In the genomic region with DNA sequence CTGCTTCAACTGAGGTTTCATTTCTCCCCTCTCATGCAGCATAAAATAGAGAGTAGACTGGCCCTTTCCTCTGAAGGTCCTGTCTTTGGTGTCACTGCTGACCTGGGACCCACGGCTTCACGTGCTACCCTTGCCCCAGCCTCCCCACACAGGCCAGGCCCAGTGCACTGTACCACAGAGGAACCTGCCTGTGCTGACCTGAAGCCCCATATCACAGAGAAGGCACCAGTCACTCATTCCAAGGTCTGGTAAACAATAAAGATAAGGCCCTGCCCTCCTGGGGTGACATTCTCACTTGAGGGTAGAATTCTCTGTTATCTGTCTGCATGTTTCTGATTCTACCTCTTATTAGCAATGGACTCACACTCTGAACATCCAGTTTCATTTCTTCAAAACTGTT, we compare ENCODE assay signal across 1 cellular context.
TF ChIP-seq lines count a peak whose summit lies in the region.

No MANE protein-coding gene starts in this region.

TF ChIP-seq in HepG2, 621 proteins besides CTCF, POLR2A, EP300 and RAD21 (continued from another document):
- TF ChIP-seq, protein P1, sequence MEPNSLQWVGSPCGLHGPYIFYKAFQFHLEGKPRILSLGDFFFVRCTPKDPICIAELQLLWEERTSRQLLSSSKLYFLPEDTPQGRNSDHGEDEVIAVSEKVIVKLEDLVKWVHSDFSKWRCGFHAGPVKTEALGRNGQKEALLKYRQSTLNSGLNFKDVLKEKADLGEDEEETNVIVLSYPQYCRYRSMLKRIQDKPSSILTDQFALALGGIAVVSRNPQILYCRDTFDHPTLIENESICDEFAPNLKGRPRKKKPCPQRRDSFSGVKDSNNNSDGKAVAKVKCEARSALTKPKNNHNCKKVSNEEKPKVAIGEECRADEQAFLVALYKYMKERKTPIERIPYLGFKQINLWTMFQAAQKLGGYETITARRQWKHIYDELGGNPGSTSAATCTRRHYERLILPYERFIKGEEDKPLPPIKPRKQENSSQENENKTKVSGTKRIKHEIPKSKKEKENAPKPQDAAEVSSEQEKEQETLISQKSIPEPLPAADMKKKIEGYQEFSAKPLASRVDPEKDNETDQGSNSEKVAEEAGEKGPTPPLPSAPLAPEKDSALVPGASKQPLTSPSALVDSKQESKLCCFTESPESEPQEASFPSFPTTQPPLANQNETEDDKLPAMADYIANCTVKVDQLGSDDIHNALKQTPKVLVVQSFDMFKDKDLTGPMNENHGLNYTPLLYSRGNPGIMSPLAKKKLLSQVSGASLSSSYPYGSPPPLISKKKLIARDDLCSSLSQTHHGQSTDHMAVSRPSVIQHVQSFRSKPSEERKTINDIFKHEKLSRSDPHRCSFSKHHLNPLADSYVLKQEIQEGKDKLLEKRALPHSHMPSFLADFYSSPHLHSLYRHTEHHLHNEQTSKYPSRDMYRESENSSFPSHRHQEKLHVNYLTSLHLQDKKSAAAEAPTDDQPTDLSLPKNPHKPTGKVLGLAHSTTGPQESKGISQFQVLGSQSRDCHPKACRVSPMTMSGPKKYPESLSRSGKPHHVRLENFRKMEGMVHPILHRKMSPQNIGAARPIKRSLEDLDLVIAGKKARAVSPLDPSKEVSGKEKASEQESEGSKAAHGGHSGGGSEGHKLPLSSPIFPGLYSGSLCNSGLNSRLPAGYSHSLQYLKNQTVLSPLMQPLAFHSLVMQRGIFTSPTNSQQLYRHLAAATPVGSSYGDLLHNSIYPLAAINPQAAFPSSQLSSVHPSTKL (CRISPR knock-in tag; IDR thresholded peaks at IDR 0.05) = peak; percentile 65; the same call in 1 of the 2 replicates
- TF ChIP-seq SOX13 (IDR thresholded peaks at IDR 0.05) (no peak), SOX13 (CRISPR knock-in tag; conservative IDR thresholded peaks at IDR 0.05 in 1 of 2, IDR thresholded peaks at IDR 0.05 in 1 of 2) (peak in 1 of 2 experiments; percentile 73; a peak in 2 of 4 replicates), SOX5 (CRISPR knock-in tag; IDR thresholded peaks at IDR 0.05; ENCODE audit: borderline replicate concordance) (peak; percentile 46; the same call in 1 of the 2 replicates), SAP130 (CRISPR knock-in tag; IDR thresholded peaks at IDR 0.05; ENCODE audit: low read depth) (peak; percentile 36), GATAD2A (CRISPR knock-in tag; IDR thresholded peaks at IDR 0.05) (peak; percentile 47; the same call in 1 of the 2 replicates), SMAD9 (CRISPR knock-in tag; IDR thresholded peaks at IDR 0.05) (no peak), ZNF430 (CRISPR knock-in tag; IDR thresholded peaks at IDR 0.05) (0 out of 2 replicates have a peak, but pooled peaks have one; percentile 43)
- TF ChIP-seq, protein P2, sequence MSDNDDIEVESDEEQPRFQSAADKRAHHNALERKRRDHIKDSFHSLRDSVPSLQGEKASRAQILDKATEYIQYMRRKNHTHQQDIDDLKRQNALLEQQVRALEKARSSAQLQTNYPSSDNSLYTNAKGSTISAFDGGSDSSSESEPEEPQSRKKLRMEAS (IDR thresholded peaks at IDR 0.05) = 0 out of 2 replicates have a peak, but pooled peaks have one; percentile 28
